Comparison of ENCODE assay signal across 8 cellular contexts in genomic region chr17:41917192-41917591, GRCh38. TPM values are rescaled to one million over a fixed set of nuclear protein-coding genes. Genes with fewer than 3 reads are reported as not detected.
DNase-seq lines count a peak whose midpoint lies in the region; ATAC-seq and TF ChIP-seq lines count a peak whose summit lies in the region.

No MANE protein-coding gene starts in this region.

- peaks cover 30 to 31% of the 10 kb centered on the region in 2 donors for H3K4me1 Mint-ChIP-seq in effector memory CD8-positive, alpha-beta T cell (ENCODE audit: low read depth in 2 of 2)

- H3K27me3 ChIP-seq in DOHH2 (ENCODE audit: control insufficient read depth, low read length), result no peaks in the 10 kb centered on the region
- H3K27me3 ChIP-seq in NT2/D1 (ENCODE audit: insufficient read depth, insufficient read length), result no peaks in the 10 kb centered on the region
- H3K27me3 ChIP-seq in neural cell (ENCODE audit: insufficient read depth, low read depth, low read length), result no peaks in the 10 kb centered on the region

- H3K27ac Mint-ChIP-seq in effector memory CD8-positive, alpha-beta T cell, result peak overlapping the region; percentile 91 to 93

- TF ChIP-seq CTCF in DOHH2 (IDR thresholded peaks at IDR 0.05; ENCODE audit: low read depth, low read length, poor library complexity, severe bottlenecking) (no peak), neural cell (IDR thresholded peaks at IDR 0.05; ENCODE audit: poor library complexity, severe bottlenecking) (no peak)

- H3K4me3 ChIP-seq in DOHH2 (ENCODE audit: low read length) (peak overlapping the region; percentile 86), NT2/D1 (ENCODE audit: insufficient read length, low read depth) (peak overlapping the region; percentile 91), neural cell (ENCODE audit: low read length) (peak overlapping the region; percentile 100)

- H3K4me2 ChIP-seq in DOHH2 (ENCODE audit: low read length), result peak overlapping the region; percentile 89
- peak overlapping the region; percentile 87 for H3K4me2 ChIP-seq in neural cell (ENCODE audit: low read length)

- H3K4me1 ChIP-seq in DOHH2 (ENCODE audit: control insufficient read depth, low read length) (peaks cover 51% of the 10 kb centered on the region), NT2/D1 (ENCODE audit: insufficient read depth, insufficient read length) (peaks cover 15% of the 10 kb centered on the region)

- H3K36me3 ChIP-seq in DOHH2 (ENCODE audit: control insufficient read depth, low read length) (peaks cover 65% of the 10 kb centered on the region), NT2/D1 (ENCODE audit: insufficient read depth, insufficient read length, low read length) (peaks cover 55% of the 10 kb centered on the region), neural cell (ENCODE audit: insufficient read depth, low read length) (peaks cover 6% of the 10 kb centered on the region)

- no peak for TF ChIP-seq RAD21 in neural cell (conservative IDR thresholded peaks at IDR 0.05)

- H4K20me1 ChIP-seq in DOHH2 (ENCODE audit: control insufficient read depth, insufficient read depth, low read depth, low read length), result peaks cover 40% of the 10 kb centered on the region
- peaks cover 8% of the 10 kb centered on the region for H4K20me1 ChIP-seq in neural cell (ENCODE audit: insufficient read depth)

- H3K9ac ChIP-seq in NT2/D1 (ENCODE audit: insufficient read length, low read depth) (peak overlapping the region; percentile 100), neural cell (ENCODE audit: low read length) (peak overlapping the region; percentile 95)

- TF ChIP-seq EP300 in neural cell (conservative IDR thresholded peaks at IDR 0.05; ENCODE audit: poor library complexity, severe bottlenecking), result no peak

- H3K79me2 ChIP-seq in DOHH2 (ENCODE audit: control insufficient read depth, low read length) (peaks cover 75% of the 10 kb centered on the region), neural cell (replicated peaks; ENCODE audit: insufficient read depth, low read length) (peaks cover 64% of the 10 kb centered on the region)

- H3K9me3 Mint-ChIP-seq in effector memory CD8-positive, alpha-beta T cell, result no peaks in the 10 kb centered on the region

- ATAC-seq in effector memory CD8-positive, alpha-beta T cell (replicated peaks), result no peak

- no peaks in the 10 kb centered on the region for H3K9me2 ChIP-seq in DOHH2 (replicated peaks; ENCODE audit: control insufficient read depth, low read length)
- H3K9me2 ChIP-seq in neural cell (ENCODE audit: insufficient read depth, low read length), result no peaks in the 10 kb centered on the region

- H3K36me3 Mint-ChIP-seq in effector memory CD8-positive, alpha-beta T cell (ENCODE audit: insufficient read depth), result peaks cover 26% of the 10 kb centered on the region

- H3K4me3 Mint-ChIP-seq in effector memory CD8-positive, alpha-beta T cell, result peak overlapping the region; percentile 93 to 94

- H3K27ac ChIP-seq in DOHH2 (ENCODE audit: low read depth, low read length), result no peak overlapping the region
- peak overlapping the region; percentile 1 for H3K27ac ChIP-seq in neural cell (ENCODE audit: low read length)

- DNase-seq in NT2/D1 (ENCODE audit: low read depth, low spot score) (no peak), NCI-H187 treated with DMSO at 0.1 percent for 48 hours (lab: John Stamatoyannopoulos, UW) (no peak), NCI-H2029 (lab: John Stamatoyannopoulos, UW) (no peak), iPS-NIHi11 (ENCODE audit: low spot score) (no peak)
- no peak for DNase-seq in effector memory CD8-positive, alpha-beta T cell
- no peak for DNase-seq in effector CD4-positive, alpha-beta T cell

- H3K9me3 ChIP-seq in DOHH2 (ENCODE audit: control insufficient read depth, insufficient read depth, low read length), result no peaks in the 10 kb centered on the region
- no peaks in the 10 kb centered on the region for H3K9me3 ChIP-seq in NT2/D1 (ENCODE audit: insufficient read depth, low read length)
- H3K9me3 ChIP-seq in neural cell (ENCODE audit: low read length), result no peaks in the 10 kb centered on the region

- no peak overlapping the region for H2AFZ ChIP-seq in neural cell (ENCODE audit: low read depth, low read length)

- H3K27me3 Mint-ChIP-seq in effector memory CD8-positive, alpha-beta T cell, result no peaks in the 10 kb centered on the region

- H3F3A ChIP-seq in DOHH2 (ENCODE audit: control insufficient read depth, insufficient read depth) (peaks cover 3% of the 10 kb centered on the region; the same call in 1 of the 2 replicates), neural cell (ENCODE audit: insufficient read depth, low read length, poor library complexity, severe bottlenecking) (no peaks in the 10 kb centered on the region)

TF ChIP-seq in neural cell, 6 proteins besides CTCF, POLR2A, EP300 and RAD21:
- TF ChIP-seq EZH2 (IDR thresholded peaks at IDR 0.05; ENCODE audit: borderline replicate concordance, insufficient read depth, low read length, poor library complexity, severe bottlenecking) (no peak), TAF1 (IDR thresholded peaks at IDR 0.05; ENCODE audit: low read depth) (no peak), POLR2AphosphoS5 (IDR thresholded peaks at IDR 0.05) (no peak), MXI1 (conservative IDR thresholded peaks at IDR 0.05; ENCODE audit: poor library complexity, severe bottlenecking) (no peak), SMC3 (conservative IDR thresholded peaks at IDR 0.05; ENCODE audit: poor library complexity) (no peak)
- TF ChIP-seq, protein P1, sequence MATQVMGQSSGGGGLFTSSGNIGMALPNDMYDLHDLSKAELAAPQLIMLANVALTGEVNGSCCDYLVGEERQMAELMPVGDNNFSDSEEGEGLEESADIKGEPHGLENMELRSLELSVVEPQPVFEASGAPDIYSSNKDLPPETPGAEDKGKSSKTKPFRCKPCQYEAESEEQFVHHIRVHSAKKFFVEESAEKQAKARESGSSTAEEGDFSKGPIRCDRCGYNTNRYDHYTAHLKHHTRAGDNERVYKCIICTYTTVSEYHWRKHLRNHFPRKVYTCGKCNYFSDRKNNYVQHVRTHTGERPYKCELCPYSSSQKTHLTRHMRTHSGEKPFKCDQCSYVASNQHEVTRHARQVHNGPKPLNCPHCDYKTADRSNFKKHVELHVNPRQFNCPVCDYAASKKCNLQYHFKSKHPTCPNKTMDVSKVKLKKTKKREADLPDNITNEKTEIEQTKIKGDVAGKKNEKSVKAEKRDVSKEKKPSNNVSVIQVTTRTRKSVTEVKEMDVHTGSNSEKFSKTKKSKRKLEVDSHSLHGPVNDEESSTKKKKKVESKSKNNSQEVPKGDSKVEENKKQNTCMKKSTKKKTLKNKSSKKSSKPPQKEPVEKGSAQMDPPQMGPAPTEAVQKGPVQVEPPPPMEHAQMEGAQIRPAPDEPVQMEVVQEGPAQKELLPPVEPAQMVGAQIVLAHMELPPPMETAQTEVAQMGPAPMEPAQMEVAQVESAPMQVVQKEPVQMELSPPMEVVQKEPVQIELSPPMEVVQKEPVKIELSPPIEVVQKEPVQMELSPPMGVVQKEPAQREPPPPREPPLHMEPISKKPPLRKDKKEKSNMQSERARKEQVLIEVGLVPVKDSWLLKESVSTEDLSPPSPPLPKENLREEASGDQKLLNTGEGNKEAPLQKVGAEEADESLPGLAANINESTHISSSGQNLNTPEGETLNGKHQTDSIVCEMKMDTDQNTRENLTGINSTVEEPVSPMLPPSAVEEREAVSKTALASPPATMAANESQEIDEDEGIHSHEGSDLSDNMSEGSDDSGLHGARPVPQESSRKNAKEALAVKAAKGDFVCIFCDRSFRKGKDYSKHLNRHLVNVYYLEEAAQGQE (IDR thresholded peaks at IDR 0.05; ENCODE audit: borderline replicate concordance), result no peak
TF ChIP-seq in neural cell: peak in this region for 0.

RNA-seq across cellular contexts. Expression of gene ACLY, which starts 1.6 kb away (rescaled TPM):
- 136 and 148 TPM in 2 replicates for polyA plus RNA-seq in neural cell
- 196 and 204 TPM in 2 replicates for polyA minus RNA-seq in neural cell

RNA-seq across cellular contexts. Expression of gene ODAD4, which starts 13.2 kb away (rescaled TPM):
- 5.2 and 5.7 TPM in 2 replicates for polyA plus RNA-seq in neural cell
- 2.7 TPM in 2 replicates for polyA minus RNA-seq in neural cell

RNA-seq across cellular contexts. Expression of gene CNP, which starts 49.4 kb away (rescaled TPM):
- 27.7 and 29.6 TPM in 2 replicates for polyA plus RNA-seq in neural cell
- 52.7 and 52.8 TPM in 2 replicates for polyA minus RNA-seq in neural cell

RNA-seq across cellular contexts. Expression of gene KLHL11, which starts 52.0 kb away (rescaled TPM):
- 30.3 and 31.1 TPM in 2 replicates for polyA plus RNA-seq in neural cell
- 94.0 and 102 TPM in 2 replicates for polyA minus RNA-seq in neural cell
